In the genomic region with DNA sequence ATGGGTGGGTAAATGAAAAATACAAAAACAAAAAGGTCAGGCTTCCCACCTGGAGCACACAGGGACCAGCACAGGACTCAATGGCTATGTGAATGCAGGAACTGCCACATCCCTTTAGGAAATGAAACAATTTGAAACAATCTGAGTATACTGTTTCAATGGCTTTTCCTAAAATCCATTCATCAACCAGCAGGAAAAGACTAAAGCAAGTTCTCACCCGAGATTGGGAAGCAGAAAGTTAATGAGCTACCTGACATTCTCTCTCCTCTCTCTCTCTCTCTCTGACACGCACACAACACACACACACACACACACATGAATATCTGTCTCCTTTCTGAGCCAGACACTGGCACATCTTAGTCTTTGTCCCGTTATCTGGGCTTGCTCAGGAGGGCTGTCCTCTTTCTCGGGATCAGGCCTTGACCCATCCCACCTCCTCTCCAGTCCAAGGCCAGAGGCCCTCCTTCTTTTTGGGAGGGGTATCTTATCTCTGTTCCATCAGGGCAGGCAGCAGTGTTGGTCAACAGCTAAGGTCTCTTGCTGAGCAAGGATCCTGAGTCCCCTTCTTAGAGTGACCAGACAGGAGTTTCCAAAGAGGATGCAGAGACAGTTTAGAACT, we compare ENCODE assay signal across 1 cellular context.
TF ChIP-seq lines count a peak whose summit lies in the region.

No MANE protein-coding gene starts in this region.

TF ChIP-seq in WTC11, 78 proteins besides CTCF, POLR2A, EP300 and RAD21 (continued from another document):
- TF ChIP-seq, protein P1, sequence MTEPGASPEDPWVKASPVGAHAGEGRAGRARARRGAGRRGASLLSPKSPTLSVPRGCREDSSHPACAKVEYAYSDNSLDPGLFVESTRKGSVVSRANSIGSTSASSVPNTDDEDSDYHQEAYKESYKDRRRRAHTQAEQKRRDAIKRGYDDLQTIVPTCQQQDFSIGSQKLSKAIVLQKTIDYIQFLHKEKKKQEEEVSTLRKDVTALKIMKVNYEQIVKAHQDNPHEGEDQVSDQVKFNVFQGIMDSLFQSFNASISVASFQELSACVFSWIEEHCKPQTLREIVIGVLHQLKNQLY (CRISPR knock-in tag; IDR thresholded peaks at IDR 0.05), result no peak
- TF ChIP-seq SMAD3 (CRISPR knock-in tag; IDR thresholded peaks at IDR 0.05; ENCODE audit: borderline replicate concordance) (no peak), ATF1 (CRISPR knock-in tag; IDR thresholded peaks at IDR 0.05) (no peak), JUN (CRISPR knock-in tag; IDR thresholded peaks at IDR 0.05) (no peak), EMX1 (CRISPR knock-in tag; IDR thresholded peaks at IDR 0.05) (no peak), GRHL2 (CRISPR knock-in tag; IDR thresholded peaks at IDR 0.05; ENCODE audit: insufficient replicate concordance, severe bottlenecking) (no peak), TEAD1 (CRISPR knock-in tag; IDR thresholded peaks at IDR 0.05) (no peak)
- TF ChIP-seq, protein P2, sequence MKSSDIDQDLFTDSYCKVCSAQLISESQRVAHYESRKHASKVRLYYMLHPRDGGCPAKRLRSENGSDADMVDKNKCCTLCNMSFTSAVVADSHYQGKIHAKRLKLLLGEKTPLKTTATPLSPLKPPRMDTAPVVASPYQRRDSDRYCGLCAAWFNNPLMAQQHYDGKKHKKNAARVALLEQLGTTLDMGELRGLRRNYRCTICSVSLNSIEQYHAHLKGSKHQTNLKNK (CRISPR knock-in tag; IDR thresholded peaks at IDR 0.05), result no peak
- TF ChIP-seq, protein P3, sequence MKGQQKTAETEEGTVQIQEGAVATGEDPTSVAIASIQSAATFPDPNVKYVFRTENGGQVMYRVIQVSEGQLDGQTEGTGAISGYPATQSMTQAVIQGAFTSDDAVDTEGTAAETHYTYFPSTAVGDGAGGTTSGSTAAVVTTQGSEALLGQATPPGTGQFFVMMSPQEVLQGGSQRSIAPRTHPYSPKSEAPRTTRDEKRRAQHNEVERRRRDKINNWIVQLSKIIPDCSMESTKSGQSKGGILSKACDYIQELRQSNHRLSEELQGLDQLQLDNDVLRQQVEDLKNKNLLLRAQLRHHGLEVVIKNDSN (CRISPR knock-in tag; IDR thresholded peaks at IDR 0.05), result no peak
- TF ChIP-seq, protein P4, sequence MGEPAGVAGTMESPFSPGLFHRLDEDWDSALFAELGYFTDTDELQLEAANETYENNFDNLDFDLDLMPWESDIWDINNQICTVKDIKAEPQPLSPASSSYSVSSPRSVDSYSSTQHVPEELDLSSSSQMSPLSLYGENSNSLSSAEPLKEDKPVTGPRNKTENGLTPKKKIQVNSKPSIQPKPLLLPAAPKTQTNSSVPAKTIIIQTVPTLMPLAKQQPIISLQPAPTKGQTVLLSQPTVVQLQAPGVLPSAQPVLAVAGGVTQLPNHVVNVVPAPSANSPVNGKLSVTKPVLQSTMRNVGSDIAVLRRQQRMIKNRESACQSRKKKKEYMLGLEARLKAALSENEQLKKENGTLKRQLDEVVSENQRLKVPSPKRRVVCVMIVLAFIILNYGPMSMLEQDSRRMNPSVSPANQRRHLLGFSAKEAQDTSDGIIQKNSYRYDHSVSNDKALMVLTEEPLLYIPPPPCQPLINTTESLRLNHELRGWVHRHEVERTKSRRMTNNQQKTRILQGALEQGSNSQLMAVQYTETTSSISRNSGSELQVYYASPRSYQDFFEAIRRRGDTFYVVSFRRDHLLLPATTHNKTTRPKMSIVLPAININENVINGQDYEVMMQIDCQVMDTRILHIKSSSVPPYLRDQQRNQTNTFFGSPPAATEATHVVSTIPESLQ (CRISPR knock-in tag; IDR thresholded peaks at IDR 0.05), result no peak
- TF ChIP-seq, protein P5, sequence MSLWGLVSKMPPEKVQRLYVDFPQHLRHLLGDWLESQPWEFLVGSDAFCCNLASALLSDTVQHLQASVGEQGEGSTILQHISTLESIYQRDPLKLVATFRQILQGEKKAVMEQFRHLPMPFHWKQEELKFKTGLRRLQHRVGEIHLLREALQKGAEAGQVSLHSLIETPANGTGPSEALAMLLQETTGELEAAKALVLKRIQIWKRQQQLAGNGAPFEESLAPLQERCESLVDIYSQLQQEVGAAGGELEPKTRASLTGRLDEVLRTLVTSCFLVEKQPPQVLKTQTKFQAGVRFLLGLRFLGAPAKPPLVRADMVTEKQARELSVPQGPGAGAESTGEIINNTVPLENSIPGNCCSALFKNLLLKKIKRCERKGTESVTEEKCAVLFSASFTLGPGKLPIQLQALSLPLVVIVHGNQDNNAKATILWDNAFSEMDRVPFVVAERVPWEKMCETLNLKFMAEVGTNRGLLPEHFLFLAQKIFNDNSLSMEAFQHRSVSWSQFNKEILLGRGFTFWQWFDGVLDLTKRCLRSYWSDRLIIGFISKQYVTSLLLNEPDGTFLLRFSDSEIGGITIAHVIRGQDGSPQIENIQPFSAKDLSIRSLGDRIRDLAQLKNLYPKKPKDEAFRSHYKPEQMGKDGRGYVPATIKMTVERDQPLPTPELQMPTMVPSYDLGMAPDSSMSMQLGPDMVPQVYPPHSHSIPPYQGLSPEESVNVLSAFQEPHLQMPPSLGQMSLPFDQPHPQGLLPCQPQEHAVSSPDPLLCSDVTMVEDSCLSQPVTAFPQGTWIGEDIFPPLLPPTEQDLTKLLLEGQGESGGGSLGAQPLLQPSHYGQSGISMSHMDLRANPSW (CRISPR knock-in tag; conservative IDR thresholded peaks at IDR 0.05; ENCODE audit: low read depth), result no peak
